Comparison of ENCODE assay signal across 8 cellular contexts in the genomic region with DNA sequence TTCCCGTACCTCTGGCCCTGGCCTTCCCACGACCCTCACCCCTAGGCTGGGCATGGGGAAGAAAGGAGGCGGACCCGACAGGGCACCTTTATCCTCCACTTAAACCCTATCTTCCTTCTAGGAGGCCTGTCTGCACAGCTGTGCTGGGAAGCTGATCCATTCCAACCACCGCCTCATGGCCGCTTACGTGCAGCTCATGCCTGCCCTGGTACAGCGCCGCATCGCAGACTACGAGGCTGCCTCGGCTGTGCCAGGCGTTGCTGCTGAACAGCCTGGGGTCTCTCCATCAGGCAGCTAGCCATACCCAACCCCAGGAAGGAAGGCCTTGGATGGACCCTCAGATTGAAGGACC. TPM values are rescaled to one million over a fixed set of nuclear protein-coding genes. Genes with fewer than 3 reads are reported as not detected.
A peak's percentile ranks its signal among the peaks of the same experiment; 100 is the strongest.
DNase-seq lines count a peak whose midpoint lies in the region; ATAC-seq and TF ChIP-seq lines count a peak whose summit lies in the region.

No MANE protein-coding gene starts in this region.

- H3K9me3 ChIP-seq in Panc1 (ENCODE audit: control insufficient read depth, insufficient read depth, low read depth, low read length) (no peaks in the 10 kb centered on the region), osteoblast (ENCODE audit: low read depth, low read length) (no peaks in the 10 kb centered on the region)

- peaks cover 34% of the 10 kb centered on the region for H4K20me1 ChIP-seq in osteoblast (ENCODE audit: insufficient read depth, low read length)

- peak; percentile 4 for ATAC-seq in activated CD4-positive, alpha-beta T cell treated with anti-CD3 and anti-CD28 coated beads for 36 hours
- ATAC-seq in Panc1 (peak; percentile 16), HG02852 (IDR thresholded peaks at IDR 0.05; ENCODE audit: unreplicated experiment) (no peak)

- H3K27me3 ChIP-seq in Panc1 (ENCODE audit: control insufficient read depth, insufficient read depth, low read length) (no peaks in the 10 kb centered on the region), osteoblast (ENCODE audit: insufficient read depth, low read length) (no peaks in the 10 kb centered on the region)

- H3K4me1 Mint-ChIP-seq in activated CD4-positive, alpha-beta T cell treated with anti-CD3 and anti-CD28 coated beads for 36 hours: peaks cover 30% of the 10 kb centered on the region

- TF ChIP-seq POLR2A in erythroblast (IDR thresholded peaks at IDR 0.05; ENCODE audit: low read length): no peak

- no TSS peak for BruUV-seq in Panc1 (replicated peaks; lab: Mats Ljungman, UMichigan)

- H3K4me3 Mint-ChIP-seq in activated CD4-positive, alpha-beta T cell treated with anti-CD3 and anti-CD28 coated beads for 36 hours: peak overlapping the region; percentile 80

- CTCF ChIA-PET in activated CD4-positive, alpha-beta T cell treated with anti-CD3 and anti-CD28 coated beads for 36 hours (lab: Charles Lee): interaction anchor here (0.6 to 2.2 kb wide), 18 partner anchors 13 to 477 kb away, joined by 3 to 15 read pairs (median 4); partner anchors contain the start of genes HPX and MRPL17
- CTCF ChIA-PET in Panc1 (lab: Charles Lee): interaction anchor here (0.6 to 0.7 kb wide), 2 partner anchors 63 to 103 kb away, joined by 3 read pairs; partner anchors contain the start of gene APBB1

- H3K27ac Mint-ChIP-seq in activated CD4-positive, alpha-beta T cell treated with anti-CD3 and anti-CD28 coated beads for 36 hours: peak overlapping the region; percentile 92

- H3K36me3 Mint-ChIP-seq in activated CD4-positive, alpha-beta T cell treated with anti-CD3 and anti-CD28 coated beads for 36 hours (ENCODE audit: low read depth): peaks cover 22% of the 10 kb centered on the region

- intact Hi-C loops in activated CD4-positive, alpha-beta T cell treated with anti-CD3 and anti-CD28 coated beads for 36 hours (cut with DNase I, micrococcal nuclease): loop anchor here (1.0 to 10.0 kb wide), 17 partner anchors 50 to 1033 kb away; partner anchors contain the start of genes APBB1 (in 2 of the 2), FHIP1B (in 2 of the 2), ILK (in 2 of the 2) and MRPL17 (in 2 of the 2)
- intact Hi-C loops in Panc1 (cut with micrococcal nuclease; ENCODE audit: unreplicated experiment): no loop called here

- peaks cover 75% of the 10 kb centered on the region for H3K79me2 ChIP-seq in osteoblast (ENCODE audit: insufficient read depth, low read length)

- TF ChIP-seq CTCF in Panc1 (IDR thresholded peaks at IDR 0.05) (no peak), osteoblast (IDR thresholded peaks at IDR 0.05; ENCODE audit: extremely low read depth, low read depth, low read length) (no peak)

- no peaks in the 10 kb centered on the region for H3K9me3 Mint-ChIP-seq in activated CD4-positive, alpha-beta T cell treated with anti-CD3 and anti-CD28 coated beads for 36 hours (ENCODE audit: low read depth)

- peak overlapping the region; percentile 76 to 98 for H3K4me3 ChIP-seq in Panc1 (ENCODE audit: low read depth in 2 of 2, low read length in 2 of 2)
- H3K4me3 ChIP-seq in osteoblast (ENCODE audit: insufficient read depth, low read length): peak overlapping the region; percentile 99

- H3K4me2 ChIP-seq in osteoblast (ENCODE audit: insufficient read depth, low read length): peak overlapping the region; percentile 94

- in situ Hi-C loops in Panc1 (cut with HindIII; ENCODE audit: low pct_unique_long_range_greater_than_20kb, low sequenced_read_pairs): no loop called here

- H3K36me3 ChIP-seq in Panc1 (ENCODE audit: control insufficient read depth, insufficient read depth, low read length) (peaks cover 30% of the 10 kb centered on the region), osteoblast (ENCODE audit: insufficient read depth, low read length) (peaks cover 73% of the 10 kb centered on the region)

- no peaks in the 10 kb centered on the region for H3K27me3 Mint-ChIP-seq in activated CD4-positive, alpha-beta T cell treated with anti-CD3 and anti-CD28 coated beads for 36 hours

- POLR2A ChIA-PET in activated CD4-positive, alpha-beta T cell treated with anti-CD3 and anti-CD28 coated beads for 36 hours (lab: Charles Lee): interaction anchor here (0.7 to 1.3 kb wide), 7 partner anchors 9 to 248 kb away, joined by 3 to 6 read pairs (median 4); partner anchors contain the start of genes FHIP1B, MRPL17 and TAF10
- POLR2A ChIA-PET in Panc1 (lab: Charles Lee): interaction anchor here (0.9 to 1.3 kb wide), 3 partner anchors 16 to 446 kb away, joined by 3 to 4 read pairs (median 3); partner anchors contain the start of gene DNHD1

- H3K27ac ChIP-seq in Panc1 (ENCODE audit: low read length) (peak overlapping the region; percentile 92), osteoblast (ENCODE audit: low read depth, low read length) (peak overlapping the region; percentile 97)

- peak; percentile 34 for DNase-seq in activated CD4-positive, alpha-beta T cell treated with anti-CD3 and anti-CD28 coated beads for 36 hours
- DNase-seq in activated CD4-positive, alpha-beta T cell treated with anti-CD3 and anti-CD28 coated beads for 1 hour: no peak
- DNase-seq in Panc1 (ENCODE audit: low read depth, low spot score): no peak
- DNase-seq in erythroblast (lab: John Stamatoyannopoulos, UW): peak; percentile 60 to 69
- no peak for DNase-seq in osteoblast (ENCODE audit: insufficient read length, low spot score, missing footprints)
- DNase-seq in COR-L47 (lab: John Stamatoyannopoulos, UW): no peak
- no peak for DNase-seq in NOMO-1 (lab: John Stamatoyannopoulos, UW; ENCODE audit: unreplicated experiment in 2 of 2)

- H3K4me1 ChIP-seq in Panc1 (ENCODE audit: control insufficient read depth, insufficient read depth, low read length): peaks cover 20% of the 10 kb centered on the region
- H3K4me1 ChIP-seq in osteoblast (ENCODE audit: insufficient read depth, low read length): peaks cover 25% of the 10 kb centered on the region

- H2AFZ ChIP-seq in osteoblast (ENCODE audit: low read length): peak overlapping the region; percentile 83

RNA-seq across cellular contexts. Expression of gene TIMM10B, which starts 0.6 kb away (rescaled TPM):
- total RNA-seq in activated CD4-positive, alpha-beta T cell treated with anti-CD3 and anti-CD28 coated beads for 36 hours: 10 to 100 TPM; 27.1 to 39.2 TPM
- total RNA-seq in Panc1 (2021; ENCODE audit: unreplicated experiment): 63.8 TPM
- 48.5 TPM for polyA plus RNA-seq in Panc1 (2012; ENCODE audit: insufficient read length)
- total RNA-seq in osteoblast: 52.7 and 55.4 TPM in 2 replicates

RNA-seq across cellular contexts. Expression of gene ARFIP2, which starts 0.8 kb away (rescaled TPM):
- total RNA-seq in activated CD4-positive, alpha-beta T cell treated with anti-CD3 and anti-CD28 coated beads for 36 hours: 10 to 100 TPM; 36.7 to 40.3 TPM
- total RNA-seq in Panc1 (2021; ENCODE audit: unreplicated experiment) (116 TPM), osteoblast (74.3 and 79.3 TPM in 2 replicates)
- 135 TPM for polyA plus RNA-seq in Panc1 (2012; ENCODE audit: insufficient read length)

RNA-seq across cellular contexts. Expression of gene TRIM3, which starts 8.2 kb away (rescaled TPM):
- 1 to 10 TPM; 3.8 to 4.2 TPM for total RNA-seq in activated CD4-positive, alpha-beta T cell treated with anti-CD3 and anti-CD28 coated beads for 36 hours
- total RNA-seq in Panc1 (2021; ENCODE audit: unreplicated experiment) (35.4 TPM), osteoblast (25.3 and 36.2 TPM in 2 replicates)
- 43.6 TPM for polyA plus RNA-seq in Panc1 (2012; ENCODE audit: insufficient read length)

RNA-seq across cellular contexts. Expression of gene DNHD1, which starts 15.2 kb away (rescaled TPM):
- total RNA-seq in activated CD4-positive, alpha-beta T cell treated with anti-CD3 and anti-CD28 coated beads for 36 hours: 10 to 100 TPM; 20.9 to 21.0 TPM
- 10.6 TPM for total RNA-seq in Panc1 (2021; ENCODE audit: unreplicated experiment)
- 6.0 TPM for polyA plus RNA-seq in Panc1 (2012; ENCODE audit: insufficient read length)
- total RNA-seq in osteoblast: 9.0 and 9.4 TPM in 2 replicates

RNA-seq across cellular contexts. Expression of gene HPX, which starts 41.1 kb away (rescaled TPM):
- total RNA-seq in activated CD4-positive, alpha-beta T cell treated with anti-CD3 and anti-CD28 coated beads for 36 hours: under 1 TPM; 0.16 to 0.33 TPM
- total RNA-seq in Panc1 (2021; ENCODE audit: unreplicated experiment) (1.0 TPM), osteoblast (0.59 and 1.1 TPM in 2 replicates)
- polyA plus RNA-seq in Panc1 (2012; ENCODE audit: insufficient read length): 0.22 TPM

Comparison
In these comparisons a context has a peak if more than half of its experiments do, and no peak if none do; other contexts are left out.
1. DNase-seq: peak in activated CD4-positive, alpha-beta T cell treated with anti-CD3 and anti-CD28 coated beads for 36 hours (single experiment) and erythroblast (2 of 2); none in activated CD4-positive, alpha-beta T cell treated with anti-CD3 and anti-CD28 coated beads for 1 hour (single experiment), Panc1 (single experiment), osteoblast (single experiment), COR-L47 (single experiment) and NOMO-1 (0 of 2).